In genomic region chr2:8632755-8633154, GRCh38 we compare ENCODE assay signal across 1 cellular context.
TF ChIP-seq lines count a peak whose summit lies in the region.

No MANE protein-coding gene starts in this region.

TF ChIP-seq in HCT116, 20 proteins besides CTCF, POLR2A, EP300 and RAD21 (continued from another document):
- TF ChIP-seq, protein P1, sequence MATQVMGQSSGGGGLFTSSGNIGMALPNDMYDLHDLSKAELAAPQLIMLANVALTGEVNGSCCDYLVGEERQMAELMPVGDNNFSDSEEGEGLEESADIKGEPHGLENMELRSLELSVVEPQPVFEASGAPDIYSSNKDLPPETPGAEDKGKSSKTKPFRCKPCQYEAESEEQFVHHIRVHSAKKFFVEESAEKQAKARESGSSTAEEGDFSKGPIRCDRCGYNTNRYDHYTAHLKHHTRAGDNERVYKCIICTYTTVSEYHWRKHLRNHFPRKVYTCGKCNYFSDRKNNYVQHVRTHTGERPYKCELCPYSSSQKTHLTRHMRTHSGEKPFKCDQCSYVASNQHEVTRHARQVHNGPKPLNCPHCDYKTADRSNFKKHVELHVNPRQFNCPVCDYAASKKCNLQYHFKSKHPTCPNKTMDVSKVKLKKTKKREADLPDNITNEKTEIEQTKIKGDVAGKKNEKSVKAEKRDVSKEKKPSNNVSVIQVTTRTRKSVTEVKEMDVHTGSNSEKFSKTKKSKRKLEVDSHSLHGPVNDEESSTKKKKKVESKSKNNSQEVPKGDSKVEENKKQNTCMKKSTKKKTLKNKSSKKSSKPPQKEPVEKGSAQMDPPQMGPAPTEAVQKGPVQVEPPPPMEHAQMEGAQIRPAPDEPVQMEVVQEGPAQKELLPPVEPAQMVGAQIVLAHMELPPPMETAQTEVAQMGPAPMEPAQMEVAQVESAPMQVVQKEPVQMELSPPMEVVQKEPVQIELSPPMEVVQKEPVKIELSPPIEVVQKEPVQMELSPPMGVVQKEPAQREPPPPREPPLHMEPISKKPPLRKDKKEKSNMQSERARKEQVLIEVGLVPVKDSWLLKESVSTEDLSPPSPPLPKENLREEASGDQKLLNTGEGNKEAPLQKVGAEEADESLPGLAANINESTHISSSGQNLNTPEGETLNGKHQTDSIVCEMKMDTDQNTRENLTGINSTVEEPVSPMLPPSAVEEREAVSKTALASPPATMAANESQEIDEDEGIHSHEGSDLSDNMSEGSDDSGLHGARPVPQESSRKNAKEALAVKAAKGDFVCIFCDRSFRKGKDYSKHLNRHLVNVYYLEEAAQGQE (IDR thresholded peaks at IDR 0.05; ENCODE audit: low read depth), result no peak
- TF ChIP-seq SRF (IDR thresholded peaks at IDR 0.05; ENCODE audit: low read depth) (no peak), ZNF274 (IDR thresholded peaks at IDR 0.05; ENCODE audit: low read depth, low read length) (no peak), FOSL1 (IDR thresholded peaks at IDR 0.05; ENCODE audit: low read depth) (no peak), POLR2AphosphoS5 (IDR thresholded peaks at IDR 0.05; ENCODE audit: low read depth, low read length) (no peak)
- TF ChIP-seq, protein P2, sequence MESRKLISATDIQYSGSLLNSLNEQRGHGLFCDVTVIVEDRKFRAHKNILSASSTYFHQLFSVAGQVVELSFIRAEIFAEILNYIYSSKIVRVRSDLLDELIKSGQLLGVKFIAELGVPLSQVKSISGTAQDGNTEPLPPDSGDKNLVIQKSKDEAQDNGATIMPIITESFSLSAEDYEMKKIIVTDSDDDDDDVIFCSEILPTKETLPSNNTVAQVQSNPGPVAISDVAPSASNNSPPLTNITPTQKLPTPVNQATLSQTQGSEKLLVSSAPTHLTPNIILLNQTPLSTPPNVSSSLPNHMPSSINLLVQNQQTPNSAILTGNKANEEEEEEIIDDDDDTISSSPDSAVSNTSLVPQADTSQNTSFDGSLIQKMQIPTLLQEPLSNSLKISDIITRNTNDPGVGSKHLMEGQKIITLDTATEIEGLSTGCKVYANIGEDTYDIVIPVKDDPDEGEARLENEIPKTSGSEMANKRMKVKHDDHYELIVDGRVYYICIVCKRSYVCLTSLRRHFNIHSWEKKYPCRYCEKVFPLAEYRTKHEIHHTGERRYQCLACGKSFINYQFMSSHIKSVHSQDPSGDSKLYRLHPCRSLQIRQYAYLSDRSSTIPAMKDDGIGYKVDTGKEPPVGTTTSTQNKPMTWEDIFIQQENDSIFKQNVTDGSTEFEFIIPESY (IDR thresholded peaks at IDR 0.05; ENCODE audit: extremely low read depth, insufficient replicate concordance, low read length), result no peak
